Comparison of ENCODE assay signal across 23 cellular contexts in genomic region chr22:49947296-49947622, GRCh38. TPM values are rescaled to one million over a fixed set of nuclear protein-coding genes. Genes with fewer than 3 reads are reported as not detected.
DNase-seq lines count a peak whose midpoint lies in the region; ATAC-seq and TF ChIP-seq lines count a peak whose summit lies in the region.
"Had no signal": no experiment of that assay in that cellular context is flagged by ENCODE, and none has a peak within 500 bp of the region (broad histone marks: within the 10 kb centered on the region; RNA-seq: fewer than 3 reads in every experiment).

No MANE protein-coding gene starts in this region.

- DNase-seq in H9 (no peak), WERI-Rb-1 (no peak), mesothelial cell of epicardium (ENCODE audit: low spot score in 2 of 2, unreplicated experiment in 2 of 2) (no peak), thyroid gland (no peak), NCI-H187 (lab: John Stamatoyannopoulos, UW) (no peak), CD1c-positive myeloid dendritic cell (ENCODE audit: extremely low spot score) (no peak)
- DNase-seq: activated CD4-positive, alpha-beta T cell treated with anti-CD3 and anti-CD28 coated beads, Interleukin-2, amount 50 U/mL, for 48 hours; activated CD4-positive, CD25-positive, alpha-beta regulatory T cell; activated effector memory CD4-positive, alpha-beta T cell treated with anti-CD3 and anti-CD28 coated beads, Interleukin-2, amount 50 U/mL, for 16 hours; activated T-cell treated with anti-CD3 and anti-CD28 coated beads for 4 hours; CD8-positive, alpha-beta memory T cell; DMS153; esophagus squamous epithelium; HCEC 1CT; Kasumi-1; NCI-H1048; NCI-H1930; stimulated activated CD8-positive, alpha-beta memory T cell treated with anti-CD3 and anti-CD28 coated beads, Interleukin-4, amount 100 ng/mL, for 48 hours had no signal

- H3K27ac ChIP-seq in H9 (ENCODE audit: insufficient read length, low read depth, low read length) (no peak overlapping the region), WERI-Rb-1 (peak overlapping the region; percentile 81), thyroid gland (peak overlapping the region in 2 of 3 donors; percentile 99)
- H3K27ac ChIP-seq: parathyroid adenoma, vagina had no signal

- H2AFZ ChIP-seq in H9 (ENCODE audit: low read length) = no peak overlapping the region
- H2AFZ ChIP-seq: parathyroid adenoma had no signal

- no CpG with 5 or more reads among the region's 6 CpGs for WGBS in H9 (ENCODE audit: extremely low coverage, insufficient read length, low lambda C conversion rate)
- 76% methylated on average over 6 of the region's 6 CpGs; no CpG with 5 or more reads in 1 of the 2 donors for WGBS in thyroid gland, 2 donors

- peak overlapping the region; percentile 34 for H3K18ac ChIP-seq in H9 (ENCODE audit: insufficient read length, low read depth, low read length)

- no peak overlapping the region for H4K5ac ChIP-seq in H9 (ENCODE audit: insufficient read length, low read depth, low read length)

- H3K56ac ChIP-seq in H9 (ENCODE audit: insufficient read length, low read depth, low read length) = no peak overlapping the region

- TF ChIP-seq CTCF in H9 (conservative IDR thresholded peaks at IDR 0.05) (no peak), WERI-Rb-1 (IDR thresholded peaks at IDR 0.05; ENCODE audit: low read depth, low read length) (no peak), mesothelial cell of epicardium (IDR thresholded peaks at IDR 0.05; ENCODE audit: unreplicated experiment) (no peak), thyroid gland (IDR thresholded peaks at IDR 0.05) (no peak)

- H2AK5ac ChIP-seq in H9 (ENCODE audit: insufficient read length, low read length) = no peak overlapping the region

- ATAC-seq in HG03520 (IDR thresholded peaks at IDR 0.05; ENCODE audit: unreplicated experiment) = no peak
- ATAC-seq: natural killer cell treated with Interleukin-12 subunit alpha and Interleukin-12 subunit beta and Interleukin-15 and Interleukin-18, amount 100 ng/mL, for 72 hours; sciatic nerve had no signal

- no peaks in the 10 kb centered on the region for H4K20me1 ChIP-seq in H9 (ENCODE audit: control insufficient read depth, insufficient read depth, insufficient read length)

- no peak overlapping the region for H3K4me2 ChIP-seq in H9 (ENCODE audit: insufficient read depth, insufficient read length, low read length)

- no peak overlapping the region for H3K9ac ChIP-seq in H9 (ENCODE audit: extremely low read depth, insufficient read length, low read length)
- H3K9ac ChIP-seq: parathyroid adenoma had no signal

- H3K4ac ChIP-seq in H9 (ENCODE audit: low read depth, low read length) = no peak overlapping the region

- H3K27ac Mint-ChIP-seq in H9 = no peak overlapping the region
- H3K27ac Mint-ChIP-seq in mesothelial cell of epicardium = peak overlapping the region; percentile 80

- H3K4me1 ChIP-seq in H9 (ENCODE audit: insufficient read depth, low read length) (no peaks in the 10 kb centered on the region), thyroid gland (peaks cover 44 to 52% of the 10 kb centered on the region in 2 donors)

- H3K14ac ChIP-seq in H9 (ENCODE audit: insufficient read depth, low read length) = peak overlapping the region; percentile 17; the same call in 1 of the 2 replicates

- TF ChIP-seq POLR2A in thyroid gland (IDR thresholded peaks at IDR 0.05) = no peak

- H2BK5ac ChIP-seq in H9 (ENCODE audit: insufficient read length, low read length) = no peak overlapping the region

- no peaks in the 10 kb centered on the region for H3K23me2 ChIP-seq in H9 (ENCODE audit: insufficient read length, low read depth, low read length, poor library complexity, severe bottlenecking)

- no peak overlapping the region for H2BK12ac ChIP-seq in H9 (ENCODE audit: insufficient read length, low read depth, low read length)

- H3K79me1 ChIP-seq in H9 (ENCODE audit: insufficient read depth, low read depth, low read length, poor library complexity, severe bottlenecking) = no peaks in the 10 kb centered on the region

- no peaks in the 10 kb centered on the region for H3K9me3 ChIP-seq in H9 (ENCODE audit: control insufficient read depth, low read depth, low read length)
- H3K9me3 ChIP-seq in WERI-Rb-1 (ENCODE audit: severe bottlenecking) = no peaks in the 10 kb centered on the region
- no peaks in the 10 kb centered on the region for H3K9me3 ChIP-seq in thyroid gland
- H3K9me3 ChIP-seq: esophagus squamous epithelium, vagina had no signal

- H3K36me3 Mint-ChIP-seq in H9 (ENCODE audit: insufficient read depth in 1 of 3, low read depth in 3 of 3) = no peaks in the 10 kb centered on the region
- no peaks in the 10 kb centered on the region for H3K36me3 Mint-ChIP-seq in mesothelial cell of epicardium
- H3K36me3 Mint-ChIP-seq: CD8-positive, alpha-beta memory T cell; natural killer cell treated with Interleukin-12 subunit alpha and Interleukin-12 subunit beta and Interleukin-15 and Interleukin-18, amount 100 ng/mL, for 72 hours had no signal

- no peaks in the 10 kb centered on the region for H3K27me3 Mint-ChIP-seq in H9 (ENCODE audit: low read depth)
- H3K27me3 Mint-ChIP-seq in mesothelial cell of epicardium (ENCODE audit: low read depth) = no peaks in the 10 kb centered on the region
- H3K27me3 Mint-ChIP-seq: CD8-positive, alpha-beta memory T cell; natural killer cell treated with Interleukin-12 subunit alpha and Interleukin-12 subunit beta and Interleukin-15 and Interleukin-18, amount 100 ng/mL, for 72 hours had no signal

- no peak overlapping the region for H2BK20ac ChIP-seq in H9 (ENCODE audit: low read depth, low read length, poor library complexity, severe bottlenecking)

- H3K36me3 ChIP-seq in WERI-Rb-1 = no peaks in the 10 kb centered on the region
- no peaks in the 10 kb centered on the region for H3K36me3 ChIP-seq in thyroid gland
- H3K36me3 ChIP-seq: esophagus squamous epithelium, vagina had no signal

- H3K4me3 ChIP-seq in WERI-Rb-1 (ENCODE audit: low read depth, low read length) (no peak overlapping the region), thyroid gland (replicated peaks in 1 of 3) (no peak overlapping the region)
- H3K4me3 ChIP-seq: vagina had no signal

- no peak overlapping the region for H4K91ac ChIP-seq in H9 (ENCODE audit: insufficient read length, low read depth, low read length)

- no peak overlapping the region for H2BK15ac ChIP-seq in H9 (ENCODE audit: low read depth, low read length)

- no peak overlapping the region for H3K23ac ChIP-seq in H9 (ENCODE audit: insufficient read length, low read depth, low read length)

- H3K27me3 ChIP-seq in H9 (ENCODE audit: insufficient read depth, low read length) (no peaks in the 10 kb centered on the region), WERI-Rb-1 (ENCODE audit: insufficient read depth, low read depth, severe bottlenecking) (no peaks in the 10 kb centered on the region), thyroid gland (no peaks in the 10 kb centered on the region)
- H3K27me3 ChIP-seq: esophagus squamous epithelium, vagina had no signal

- H3K4me3 Mint-ChIP-seq in H9 = no peak overlapping the region
- no peak overlapping the region for H3K4me3 Mint-ChIP-seq in mesothelial cell of epicardium
- H3K4me3 Mint-ChIP-seq: CD8-positive, alpha-beta memory T cell; natural killer cell treated with Interleukin-12 subunit alpha and Interleukin-12 subunit beta and Interleukin-15 and Interleukin-18, amount 100 ng/mL, for 72 hours had no signal

- no peaks in the 10 kb centered on the region for H3K9me3 Mint-ChIP-seq in H9
- H3K9me3 Mint-ChIP-seq in mesothelial cell of epicardium = no peaks in the 10 kb centered on the region
- H3K9me3 Mint-ChIP-seq: CD8-positive, alpha-beta memory T cell; natural killer cell treated with Interleukin-12 subunit alpha and Interleukin-12 subunit beta and Interleukin-15 and Interleukin-18, amount 100 ng/mL, for 72 hours had no signal

- H3K4me1 Mint-ChIP-seq in H9 (peaks cover 13 to 27% of the 10 kb centered on the region in 2 experiments), mesothelial cell of epicardium (peaks cover 34% of the 10 kb centered on the region)

- H3T11ph ChIP-seq in H9 (ENCODE audit: low read length) = no peak overlapping the region

- intact Hi-C loops in thyroid gland (cut with DNase I) = no loop called here

- H4K8ac ChIP-seq in H9 (replicated peaks; ENCODE audit: insufficient read length, low read depth, low read length) = no peak overlapping the region

- no peak overlapping the region for H2BK120ac ChIP-seq in H9 (ENCODE audit: low read depth, low read length, poor library complexity, severe bottlenecking)

- no peaks in the 10 kb centered on the region for H3K79me2 ChIP-seq in H9 (ENCODE audit: insufficient read depth, low read length)
- H3K79me2 ChIP-seq: parathyroid adenoma had no signal

RNA-seq across cellular contexts. Expression of gene PIM3, which starts 13.3 kb away (rescaled TPM):
- total RNA-seq in H9 (2021) (43.4 and 45.1 TPM in 2 replicates), mesothelial cell of epicardium (57.5 to 62.5 TPM (median 59.8 TPM) in 3 replicates), thyroid gland (100 to 1,000 TPM in 1 of 4 donors, 10 to 100 TPM in 3; 45.4 to 108 (median 73.2) TPM)

RNA-seq across cellular contexts. Expression of gene CRELD2, which starts 28.8 kb away (rescaled TPM):
- total RNA-seq in H9 (2021) = 34.7 and 37.9 TPM in 2 replicates
- total RNA-seq in mesothelial cell of epicardium = 41.4 to 42.2 TPM (median 41.9 TPM) in 3 replicates
- total RNA-seq in thyroid gland = 100 to 1,000 TPM in 3 of 4 donors, 10 to 100 TPM in 1; 50.3 to 244 (median 154) TPM

RNA-seq across cellular contexts. Expression of gene ALG12, which starts 29.0 kb away (rescaled TPM):
- total RNA-seq in H9 (2021) (19.2 and 20.6 TPM in 2 replicates), mesothelial cell of epicardium (26.4 to 30.9 TPM (median 26.8 TPM) in 3 replicates), thyroid gland (10 to 100 TPM; 25.5 to 60.5 (median 52.2) TPM)
